ENCODE assay signal across 3 cellular contexts in the genomic region with DNA sequence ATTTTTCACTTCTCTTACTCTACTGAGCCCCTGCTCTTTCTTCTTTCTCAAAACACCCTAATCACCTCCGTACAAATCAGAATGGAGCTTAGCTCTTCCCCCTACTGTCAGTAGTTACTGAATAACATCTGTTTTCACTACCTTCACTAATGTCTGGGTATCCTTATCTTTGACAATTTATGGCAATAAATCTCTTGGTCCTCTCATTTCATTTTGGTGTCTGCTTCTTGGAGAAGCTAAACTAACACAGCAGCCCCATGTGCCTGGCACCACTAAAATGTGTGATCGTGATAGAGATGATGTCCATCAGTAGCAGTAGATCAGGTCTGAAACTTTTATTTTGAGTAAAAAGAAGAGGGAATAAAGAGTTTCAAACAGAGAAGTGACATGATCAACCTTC.
"Had no signal": no experiment of that assay in that cellular context is flagged by ENCODE, and none has a peak within 500 bp of the region (broad histone marks: within the 10 kb centered on the region; RNA-seq: fewer than 3 reads in every experiment).

No MANE protein-coding gene starts in this region.

- DNase-seq: GDM1, GF-D8 had no signal

- ATAC-seq: GM12878 had no signal

- H3K4me3 ChIP-seq: GM12878 had no signal
